In the genomic region with DNA sequence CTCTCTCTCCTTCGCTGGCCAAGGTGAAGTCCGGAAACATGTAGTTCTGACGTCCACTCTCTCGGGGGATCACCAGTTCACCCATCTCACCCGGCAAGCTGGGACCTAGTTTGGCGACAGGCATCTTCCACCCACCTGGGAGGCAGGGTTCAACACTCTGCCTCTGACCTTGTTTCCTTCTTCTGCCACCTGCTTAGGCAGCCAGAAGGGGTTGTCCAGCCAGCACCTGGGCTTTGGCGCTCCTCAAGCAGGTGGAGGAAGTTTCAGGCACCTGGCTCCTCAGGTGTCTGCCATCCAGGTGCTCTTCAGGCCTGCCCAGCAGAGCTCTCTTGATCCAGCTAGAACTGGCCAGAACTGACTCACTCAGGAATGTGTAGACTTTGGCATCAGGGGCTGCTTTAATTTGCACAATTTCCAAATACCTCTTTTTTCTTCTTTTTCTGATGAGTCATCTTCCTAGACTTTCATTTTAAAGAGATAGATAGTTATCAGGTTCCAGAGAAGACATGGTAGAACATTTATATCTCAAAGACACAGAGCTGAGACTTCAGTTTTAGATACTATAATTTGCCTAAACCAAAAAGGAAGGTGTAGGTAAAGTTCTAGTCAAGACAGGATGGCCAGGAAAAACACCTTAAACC, we compare ENCODE assay signal across 9 cellular contexts. TPM values are rescaled to one million over a fixed set of nuclear protein-coding genes. Genes with fewer than 3 reads are reported as not detected.
"Had no signal": no experiment of that assay in that cellular context is flagged by ENCODE, and none has a peak within 500 bp of the region (broad histone marks: within the 10 kb centered on the region; RNA-seq: fewer than 3 reads in every experiment).

No MANE protein-coding gene starts in this region.

RNA-seq across cellular contexts. Expression of a gene that starts 25.6 kb away (rescaled TPM):
- total RNA-seq: activated CD4-positive, alpha-beta T cell treated with anti-CD3 and anti-CD28 coated beads for 36 hours; activated CD8-positive, alpha-beta T cell treated with anti-CD3 and anti-CD28 coated beads for 36 hours; activated T-cell treated with anti-CD3 and anti-CD28 coated beads, Interleukin-2, amount 50 U/mL, for 72 hours; activated T-helper 2 cell treated with anti-CD3 and anti-CD28 coated beads, Interferon-gamma antibody, Interleukin-2, Interleukin-4, amounts not matched to agents 10 μg/mL and 5 μg/mL and 100 μg/mL, durations not matched to agents 14 hours and 24 hours and 36 hours; aorta; body of pancreas; bronchial epithelial cell; SK-MEL-5; T-helper 17 cell had no signal
- polyA plus RNA-seq: aorta had no signal
